Comparison of ENCODE assay signal across 1 cellular context in the genomic region with DNA sequence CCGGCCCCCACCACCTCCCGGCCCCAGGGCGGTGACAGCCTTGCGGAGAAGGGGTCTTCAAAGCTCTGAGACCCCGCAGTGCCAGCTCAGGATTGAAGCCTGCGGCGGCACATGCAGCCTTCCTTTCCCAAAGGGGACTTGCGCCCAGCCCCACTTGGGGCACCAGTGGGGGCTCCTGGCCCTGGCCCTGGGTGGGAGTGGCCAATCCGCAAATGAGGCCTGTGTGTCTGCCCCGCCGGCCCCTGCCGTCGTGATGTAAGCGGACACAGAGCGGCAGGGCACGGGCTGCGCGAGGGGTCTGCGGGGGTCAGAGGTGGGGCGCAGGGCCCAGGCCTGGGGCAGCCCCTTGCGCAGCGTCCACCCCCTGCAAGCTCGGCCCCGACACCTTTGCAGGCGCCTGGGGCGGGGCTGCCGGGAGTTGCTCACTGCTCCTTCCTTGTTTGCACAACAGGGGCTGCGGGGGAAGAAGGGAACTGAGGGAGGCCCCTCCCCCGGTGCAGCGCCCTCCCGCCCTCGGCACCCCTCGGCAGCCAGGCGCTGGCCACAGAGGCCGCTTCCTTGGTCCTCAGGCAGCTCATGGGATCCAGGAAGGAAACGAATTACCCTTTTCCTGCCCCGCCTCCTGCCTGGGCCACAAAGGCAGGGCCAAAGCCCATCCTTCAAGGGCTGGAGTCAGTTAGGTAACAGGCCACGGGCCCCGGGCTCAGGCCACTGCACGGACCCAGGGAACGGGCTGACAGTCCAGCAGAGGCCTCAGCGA.
TF ChIP-seq lines count a peak whose summit lies in the region.

No MANE protein-coding gene starts in this region.

TF ChIP-seq in HepG2, 621 proteins besides CTCF, POLR2A, EP300 and RAD21 (continued from another document and continues in another):
- TF ChIP-seq, protein P1, sequence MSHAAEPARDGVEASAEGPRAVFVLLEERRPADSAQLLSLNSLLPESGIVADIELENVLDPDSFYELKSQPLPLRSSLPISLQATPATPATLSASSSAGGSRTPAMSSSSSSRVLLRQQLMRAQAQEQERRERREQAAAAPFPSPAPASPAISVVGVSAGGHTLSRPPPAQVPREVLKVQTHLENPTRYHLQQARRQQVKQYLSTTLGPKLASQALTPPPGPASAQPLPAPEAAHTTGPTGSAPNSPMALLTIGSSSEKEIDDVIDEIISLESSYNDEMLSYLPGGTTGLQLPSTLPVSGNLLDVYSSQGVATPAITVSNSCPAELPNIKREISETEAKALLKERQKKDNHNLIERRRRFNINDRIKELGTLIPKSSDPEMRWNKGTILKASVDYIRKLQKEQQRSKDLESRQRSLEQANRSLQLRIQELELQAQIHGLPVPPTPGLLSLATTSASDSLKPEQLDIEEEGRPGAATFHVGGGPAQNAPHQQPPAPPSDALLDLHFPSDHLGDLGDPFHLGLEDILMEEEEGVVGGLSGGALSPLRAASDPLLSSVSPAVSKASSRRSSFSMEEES (CRISPR knock-in tag; IDR thresholded peaks at IDR 0.05): 0 out of 2 replicates have a peak, but pooled peaks have one; percentile 50
- TF ChIP-seq MTF1 (CRISPR knock-in tag; IDR thresholded peaks at IDR 0.05): peak; percentile 67; the same call in 1 of the 2 replicates
- TF ChIP-seq, protein P2, sequence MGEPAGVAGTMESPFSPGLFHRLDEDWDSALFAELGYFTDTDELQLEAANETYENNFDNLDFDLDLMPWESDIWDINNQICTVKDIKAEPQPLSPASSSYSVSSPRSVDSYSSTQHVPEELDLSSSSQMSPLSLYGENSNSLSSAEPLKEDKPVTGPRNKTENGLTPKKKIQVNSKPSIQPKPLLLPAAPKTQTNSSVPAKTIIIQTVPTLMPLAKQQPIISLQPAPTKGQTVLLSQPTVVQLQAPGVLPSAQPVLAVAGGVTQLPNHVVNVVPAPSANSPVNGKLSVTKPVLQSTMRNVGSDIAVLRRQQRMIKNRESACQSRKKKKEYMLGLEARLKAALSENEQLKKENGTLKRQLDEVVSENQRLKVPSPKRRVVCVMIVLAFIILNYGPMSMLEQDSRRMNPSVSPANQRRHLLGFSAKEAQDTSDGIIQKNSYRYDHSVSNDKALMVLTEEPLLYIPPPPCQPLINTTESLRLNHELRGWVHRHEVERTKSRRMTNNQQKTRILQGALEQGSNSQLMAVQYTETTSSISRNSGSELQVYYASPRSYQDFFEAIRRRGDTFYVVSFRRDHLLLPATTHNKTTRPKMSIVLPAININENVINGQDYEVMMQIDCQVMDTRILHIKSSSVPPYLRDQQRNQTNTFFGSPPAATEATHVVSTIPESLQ (CRISPR knock-in tag; conservative IDR thresholded peaks at IDR 0.05): peak; percentile 27; the same call in 1 of the 2 replicates
- peak; percentile 72 for TF ChIP-seq RBM22 (optimal IDR thresholded peaks at IDR 0.05; ENCODE audit: low read length)
- TF ChIP-seq ZNF121 (CRISPR knock-in tag; IDR thresholded peaks at IDR 0.05): peak; percentile 41; the same call in 1 of the 2 replicates
- no peak; the same call in 1 of the 2 replicates for TF ChIP-seq ZNF83 (CRISPR knock-in tag; IDR thresholded peaks at IDR 0.05; ENCODE audit: borderline replicate concordance)
- no peak for TF ChIP-seq MBD4 (IDR thresholded peaks at IDR 0.05; ENCODE audit: borderline replicate concordance, low read length)
- no peak; the same call in 1 of the 2 replicates for TF ChIP-seq ZNF256 (CRISPR knock-in tag; conservative IDR thresholded peaks at IDR 0.05)
- no peak; the same call in 1 of the 2 replicates for TF ChIP-seq RELA (CRISPR knock-in tag; IDR thresholded peaks at IDR 0.05)
- TF ChIP-seq SYNCRIP (IDR thresholded peaks at IDR 0.05; ENCODE audit: insufficient read depth, low read depth, low read length): no peak
- TF ChIP-seq RCOR2 (CRISPR knock-in tag; IDR thresholded peaks at IDR 0.05): peak; percentile 67; the same call in 1 of the 2 replicates
- no peak; the same call in 1 of the 2 replicates for TF ChIP-seq TMF1 (CRISPR knock-in tag; IDR thresholded peaks at IDR 0.05; ENCODE audit: low read depth)
- TF ChIP-seq ZNF746 (CRISPR knock-in tag; IDR thresholded peaks at IDR 0.05): peak; percentile 97
- no peak for TF ChIP-seq SMYD3 (CRISPR knock-in tag; IDR thresholded peaks at IDR 0.05)
- TF ChIP-seq ZNF34 (CRISPR knock-in tag; IDR thresholded peaks at IDR 0.05; ENCODE audit: borderline replicate concordance): 0 out of 2 replicates have a peak, but pooled peaks have one; percentile 75
- TF ChIP-seq, protein P3, sequence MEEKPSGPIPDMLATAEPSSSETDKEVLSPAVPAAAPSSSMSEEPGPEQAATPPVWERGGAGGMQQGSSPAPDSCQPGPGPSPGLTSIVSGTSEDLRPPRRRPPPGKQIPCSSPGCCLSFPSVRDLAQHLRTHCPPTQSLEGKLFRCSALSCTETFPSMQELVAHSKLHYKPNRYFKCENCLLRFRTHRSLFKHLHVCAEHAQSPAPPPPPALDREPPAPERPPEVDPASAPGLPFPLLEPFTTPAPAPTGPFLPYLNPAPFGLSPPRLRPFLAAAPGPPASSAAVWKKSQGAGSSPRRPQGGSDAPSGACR (CRISPR knock-in tag; IDR thresholded peaks at IDR 0.05): peak; percentile 86; the same call in 1 of the 2 replicates
- no peak for TF ChIP-seq HNRNPUL1 (IDR thresholded peaks at IDR 0.05; ENCODE audit: low read depth, low read length)
- TF ChIP-seq, protein P4, sequence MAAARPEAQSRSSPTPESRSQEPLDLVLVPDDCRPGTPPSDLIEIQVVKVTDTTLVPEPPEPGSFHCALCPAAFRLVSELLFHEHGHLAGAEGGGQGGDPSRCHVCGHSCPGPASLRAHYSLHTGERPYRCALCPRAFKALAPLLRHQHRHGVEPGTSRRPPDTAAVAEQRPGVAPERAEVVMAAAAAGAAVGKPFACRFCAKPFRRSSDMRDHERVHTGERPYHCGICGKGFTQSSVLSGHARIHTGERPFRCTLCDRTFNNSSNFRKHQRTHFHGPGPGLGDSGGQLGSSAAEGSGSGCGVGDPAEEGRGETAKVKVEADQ (CRISPR knock-in tag; IDR thresholded peaks at IDR 0.05; ENCODE audit: borderline replicate concordance): no peak
- TF ChIP-seq, protein P5, sequence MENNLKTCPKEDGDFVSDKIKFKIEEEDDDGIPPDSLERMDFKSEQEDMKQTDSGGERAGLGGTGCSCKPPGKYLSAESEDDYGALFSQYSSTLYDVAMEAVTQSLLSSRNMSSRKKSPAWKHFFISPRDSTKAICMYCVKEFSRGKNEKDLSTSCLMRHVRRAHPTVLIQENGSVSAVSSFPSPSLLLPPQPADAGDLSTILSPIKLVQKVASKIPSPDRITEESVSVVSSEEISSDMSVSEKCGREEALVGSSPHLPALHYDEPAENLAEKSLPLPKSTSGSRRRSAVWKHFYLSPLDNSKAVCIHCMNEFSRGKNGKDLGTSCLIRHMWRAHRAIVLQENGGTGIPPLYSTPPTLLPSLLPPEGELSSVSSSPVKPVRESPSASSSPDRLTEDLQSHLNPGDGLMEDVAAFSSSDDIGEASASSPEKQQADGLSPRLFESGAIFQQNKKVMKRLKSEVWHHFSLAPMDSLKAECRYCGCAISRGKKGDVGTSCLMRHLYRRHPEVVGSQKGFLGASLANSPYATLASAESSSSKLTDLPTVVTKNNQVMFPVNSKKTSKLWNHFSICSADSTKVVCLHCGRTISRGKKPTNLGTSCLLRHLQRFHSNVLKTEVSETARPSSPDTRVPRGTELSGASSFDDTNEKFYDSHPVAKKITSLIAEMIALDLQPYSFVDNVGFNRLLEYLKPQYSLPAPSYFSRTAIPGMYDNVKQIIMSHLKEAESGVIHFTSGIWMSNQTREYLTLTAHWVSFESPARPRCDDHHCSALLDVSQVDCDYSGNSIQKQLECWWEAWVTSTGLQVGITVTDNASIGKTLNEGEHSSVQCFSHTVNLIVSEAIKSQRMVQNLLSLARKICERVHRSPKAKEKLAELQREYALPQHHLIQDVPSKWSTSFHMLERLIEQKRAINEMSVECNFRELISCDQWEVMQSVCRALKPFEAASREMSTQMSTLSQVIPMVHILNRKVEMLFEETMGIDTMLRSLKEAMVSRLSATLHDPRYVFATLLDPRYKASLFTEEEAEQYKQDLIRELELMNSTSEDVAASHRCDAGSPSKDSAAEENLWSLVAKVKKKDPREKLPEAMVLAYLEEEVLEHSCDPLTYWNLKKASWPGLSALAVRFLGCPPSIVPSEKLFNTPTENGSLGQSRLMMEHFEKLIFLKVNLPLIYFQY (CRISPR knock-in tag; IDR thresholded peaks at IDR 0.05; ENCODE audit: borderline replicate concordance): peak; percentile 89
- peak; percentile 62; the same call in 1 of the 2 replicates for TF ChIP-seq THAP11 (CRISPR knock-in tag; IDR thresholded peaks at IDR 0.05)
- peak; percentile 89 for TF ChIP-seq RXRA (CRISPR knock-in tag; IDR thresholded peaks at IDR 0.05)
- TF ChIP-seq, protein P6, sequence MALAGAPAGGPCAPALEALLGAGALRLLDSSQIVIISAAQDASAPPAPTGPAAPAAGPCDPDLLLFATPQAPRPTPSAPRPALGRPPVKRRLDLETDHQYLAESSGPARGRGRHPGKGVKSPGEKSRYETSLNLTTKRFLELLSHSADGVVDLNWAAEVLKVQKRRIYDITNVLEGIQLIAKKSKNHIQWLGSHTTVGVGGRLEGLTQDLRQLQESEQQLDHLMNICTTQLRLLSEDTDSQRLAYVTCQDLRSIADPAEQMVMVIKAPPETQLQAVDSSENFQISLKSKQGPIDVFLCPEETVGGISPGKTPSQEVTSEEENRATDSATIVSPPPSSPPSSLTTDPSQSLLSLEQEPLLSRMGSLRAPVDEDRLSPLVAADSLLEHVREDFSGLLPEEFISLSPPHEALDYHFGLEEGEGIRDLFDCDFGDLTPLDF (CRISPR knock-in tag; IDR thresholded peaks at IDR 0.05): peak; percentile 67
- TF ChIP-seq MXI1 (IDR thresholded peaks at IDR 0.05; ENCODE audit: borderline replicate concordance, low read depth, low read length): peak; percentile 31; the same call in 1 of the 3 replicates
- TF ChIP-seq MEF2D (CRISPR knock-in tag; IDR thresholded peaks at IDR 0.05): peak; percentile 87
- peak; percentile 52; the same call in 1 of the 2 replicates for TF ChIP-seq ZNF12 (CRISPR knock-in tag; IDR thresholded peaks at IDR 0.05)
- TF ChIP-seq, protein P7, sequence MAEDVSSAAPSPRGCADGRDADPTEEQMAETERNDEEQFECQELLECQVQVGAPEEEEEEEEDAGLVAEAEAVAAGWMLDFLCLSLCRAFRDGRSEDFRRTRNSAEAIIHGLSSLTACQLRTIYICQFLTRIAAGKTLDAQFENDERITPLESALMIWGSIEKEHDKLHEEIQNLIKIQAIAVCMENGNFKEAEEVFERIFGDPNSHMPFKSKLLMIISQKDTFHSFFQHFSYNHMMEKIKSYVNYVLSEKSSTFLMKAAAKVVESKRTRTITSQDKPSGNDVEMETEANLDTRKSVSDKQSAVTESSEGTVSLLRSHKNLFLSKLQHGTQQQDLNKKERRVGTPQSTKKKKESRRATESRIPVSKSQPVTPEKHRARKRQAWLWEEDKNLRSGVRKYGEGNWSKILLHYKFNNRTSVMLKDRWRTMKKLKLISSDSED (CRISPR knock-in tag; IDR thresholded peaks at IDR 0.05): no peak
- no peak for TF ChIP-seq POLR2AphosphoS2 (IDR thresholded peaks at IDR 0.05; ENCODE audit: low read depth, low read length)
- TF ChIP-seq SUZ12 (IDR thresholded peaks at IDR 0.05; ENCODE audit: low read depth, low read length): no peak
- TF ChIP-seq TBX3 (IDR thresholded peaks at IDR 0.05; ENCODE audit: borderline replicate concordance): peak; percentile 83; the same call in 1 of the 2 replicates
- TF ChIP-seq, protein P8, sequence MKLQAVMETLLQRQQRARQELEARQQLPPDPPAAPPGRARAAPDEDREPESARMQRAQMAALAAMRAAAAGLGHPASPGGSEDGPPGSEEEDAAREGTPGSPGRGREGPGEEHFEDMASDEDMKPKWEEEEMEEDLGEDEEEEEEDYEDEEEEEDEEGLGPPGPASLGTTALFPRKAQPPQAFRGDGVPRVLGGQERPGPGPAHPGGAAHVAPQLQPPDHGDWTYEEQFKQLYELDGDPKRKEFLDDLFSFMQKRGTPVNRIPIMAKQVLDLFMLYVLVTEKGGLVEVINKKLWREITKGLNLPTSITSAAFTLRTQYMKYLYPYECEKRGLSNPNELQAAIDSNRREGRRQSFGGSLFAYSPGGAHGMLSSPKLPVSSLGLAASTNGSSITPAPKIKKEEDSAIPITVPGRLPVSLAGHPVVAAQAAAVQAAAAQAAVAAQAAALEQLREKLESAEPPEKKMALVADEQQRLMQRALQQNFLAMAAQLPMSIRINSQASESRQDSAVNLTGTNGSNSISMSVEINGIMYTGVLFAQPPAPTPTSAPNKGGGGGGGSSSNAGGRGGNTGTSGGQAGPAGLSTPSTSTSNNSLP (IDR thresholded peaks at IDR 0.05; ENCODE audit: low read depth, low read length): no peak
- TF ChIP-seq ZNF761 (CRISPR knock-in tag; conservative IDR thresholded peaks at IDR 0.05): peak; percentile 77; the same call in 1 of the 2 replicates
- TF ChIP-seq PITX1 (CRISPR knock-in tag; IDR thresholded peaks at IDR 0.05): peak; percentile 47
- no peak for TF ChIP-seq EZH2 (conservative IDR thresholded peaks at IDR 0.05; ENCODE audit: low read depth, low read length)
- no peak; the same call in 1 of the 2 replicates for TF ChIP-seq MAZ (IDR thresholded peaks at IDR 0.05; ENCODE audit: borderline replicate concordance, low read depth, low read length)
- peak; percentile 94; the same call in 1 of the 2 replicates for TF ChIP-seq MAZ (CRISPR knock-in tag; IDR thresholded peaks at IDR 0.05; ENCODE audit: low read depth)
- peak; percentile 56 for TF ChIP-seq NKX3-1 (CRISPR knock-in tag; IDR thresholded peaks at IDR 0.05)
- no peak for TF ChIP-seq ZNF768 (CRISPR knock-in tag; IDR thresholded peaks at IDR 0.05)
- TF ChIP-seq HMGA1 (CRISPR knock-in tag; conservative IDR thresholded peaks at IDR 0.05): no peak
